22 cellular contexts compared by ENCODE assay signal in the genomic region with DNA sequence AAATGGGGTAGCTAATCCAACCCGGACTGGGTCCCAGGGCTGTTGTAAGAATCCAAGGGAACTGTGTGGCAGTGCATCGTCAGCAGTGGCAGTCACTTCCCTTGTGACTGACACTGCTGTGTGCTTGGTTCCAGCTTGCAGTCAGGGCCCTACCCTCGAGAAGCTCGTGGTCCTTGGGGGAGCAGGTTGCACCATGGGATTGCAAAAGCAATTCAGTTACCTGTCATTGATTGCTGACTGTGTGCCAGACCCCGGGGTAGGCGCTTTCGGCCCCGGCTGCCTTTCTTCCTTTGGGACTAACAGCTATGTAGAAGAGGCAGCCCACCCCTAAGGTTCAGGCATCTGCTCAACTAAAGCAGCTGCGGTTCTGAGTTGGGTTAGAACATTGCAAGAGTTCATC. TPM values are rescaled to one million over a fixed set of nuclear protein-coding genes. Genes with fewer than 3 reads are reported as not detected.
A peak's percentile ranks its signal among the peaks of the same experiment; 100 is the strongest.
DNase-seq lines count a peak whose midpoint lies in the region; ATAC-seq and TF ChIP-seq lines count a peak whose summit lies in the region.
"Had no signal": no experiment of that assay in that cellular context is flagged by ENCODE, and none has a peak within 500 bp of the region (broad histone marks: within the 10 kb centered on the region; RNA-seq: fewer than 3 reads in every experiment).

No MANE protein-coding gene starts in this region.

- H3K27ac ChIP-seq in GM23338 (ENCODE audit: low read depth) (no peak overlapping the region), cingulate gyrus (ENCODE audit: low read depth, low read length) (peak overlapping the region; percentile 10), layer of hippocampus (ENCODE audit: low read depth, low read length) (peak overlapping the region; percentile 6)
- H3K27ac ChIP-seq: GM23248, heart right ventricle, psoas muscle had no signal

- peaks cover 3% of the 10 kb centered on the region; the same call in 2 of the 3 replicates for H3K9me3 Mint-ChIP-seq in GM23338
- H3K9me3 Mint-ChIP-seq in progenitor cell of endocrine pancreas (ENCODE audit: low read depth) = no peaks in the 10 kb centered on the region
- H3K9me3 Mint-ChIP-seq: activated CD4-positive, alpha-beta T cell treated with anti-CD3 and anti-CD28 coated beads, Interleukin-2, amount 10 ng/mL, durations not matched to agents 7 days and 5 days; naive thymus-derived CD8-positive, alpha-beta T cell had no signal

- H3K79me2 ChIP-seq in GM23338 (replicated peaks; ENCODE audit: insufficient read depth) = peaks cover 70% of the 10 kb centered on the region

- H3K4me3 ChIP-seq in GM23338 = peak overlapping the region; percentile 94; the same call in 1 of the 2 replicates
- no peak overlapping the region for H3K4me3 ChIP-seq in foreskin fibroblast (ENCODE audit: low read depth in 1 of 2, low read length in 2 of 2)
- H3K4me3 ChIP-seq: GM23248, heart right ventricle, psoas muscle had no signal

- no peaks in the 10 kb centered on the region for H3K9me2 ChIP-seq in GM23338 (ENCODE audit: insufficient read depth)

- peak overlapping the region; percentile 99 for H3K4me2 ChIP-seq in GM23338

- H3K27me3 Mint-ChIP-seq in GM23338 (ENCODE audit: insufficient read depth, low read depth, poor library complexity) (peaks cover 41% of the 10 kb centered on the region), progenitor cell of endocrine pancreas (peaks cover 2% of the 10 kb centered on the region)

- H3K27ac Mint-ChIP-seq in GM23338 = no peak overlapping the region
- peak overlapping the region; percentile 51 for H3K27ac Mint-ChIP-seq in progenitor cell of endocrine pancreas
- H3K27ac Mint-ChIP-seq: activated CD4-positive, alpha-beta T cell treated with anti-CD3 and anti-CD28 coated beads, Interleukin-2, amount 10 ng/mL, durations not matched to agents 7 days and 5 days had no signal

- ATAC-seq in GM23338 (no peak), GM18909 (IDR thresholded peaks at IDR 0.05; ENCODE audit: poor library complexity, unreplicated experiment) (no peak)
- ATAC-seq: heart right ventricle; naive thymus-derived CD8-positive, alpha-beta T cell; psoas muscle had no signal

- H4K20me1 ChIP-seq in GM23338 (replicated peaks; ENCODE audit: insufficient read depth) = peaks cover 59% of the 10 kb centered on the region

- no peak overlapping the region for H2AFZ ChIP-seq in GM23338
- H2AFZ ChIP-seq: GM23248 had no signal

- H3K36me3 Mint-ChIP-seq in GM23338 (ENCODE audit: low read depth) = peaks cover 35% of the 10 kb centered on the region
- H3K36me3 Mint-ChIP-seq in progenitor cell of endocrine pancreas (ENCODE audit: insufficient read depth) = peaks cover 14% of the 10 kb centered on the region

- DNase-seq in GM23338 (ENCODE audit: low spot score) (no peak), progenitor cell of endocrine pancreas (ENCODE audit: low spot score, unreplicated experiment) (no peak), foreskin fibroblast (no peak), CD1c-positive myeloid dendritic cell (ENCODE audit: extremely low spot score) (no peak)
- DNase-seq in activated CD4-positive, alpha-beta T cell treated with anti-CD3 and anti-CD28 coated beads for 4 hours = no peak
- DNase-seq: activated CD4-positive, alpha-beta T cell treated with anti-CD3 and anti-CD28 coated beads, Interleukin-2, amount 10 ng/mL, durations not matched to agents 7 days and 5 days; activated gamma-delta T cell treated with Interleukin-2 at 50 U/mL for 16 hours; amygdala; effector memory CD4-positive, alpha-beta T cell; GM23248; heart right ventricle; islet precursor cell; naive thymus-derived CD8-positive, alpha-beta T cell; NCI-H1092; NCI-H2029 treated with DMSO at 0.1 percent for 48 hours; NCI-H446; NK-92 treated with Interleukin-12 subunit alpha and Interleukin-12 subunit beta, amount 100 ng/mL, for 24 hours; psoas muscle; RPMI8226 had no signal

- peaks cover 48% of the 10 kb centered on the region for H3K4me1 ChIP-seq in GM23338 (ENCODE audit: insufficient read depth)

- H3K27me3 ChIP-seq in GM23338 (ENCODE audit: insufficient read depth) (peaks cover 10% of the 10 kb centered on the region), layer of hippocampus (ENCODE audit: control insufficient read depth, insufficient read depth, low read length) (no peaks in the 10 kb centered on the region)

- H3F3A ChIP-seq in GM23338 (replicated peaks; ENCODE audit: low read depth) = peaks cover 14% of the 10 kb centered on the region

- 0 out of 2 replicates have a peak, but pooled peaks cover 3% of the 10 kb centered on the region for H3K36me3 ChIP-seq in GM23338 (ENCODE audit: insufficient read depth)
- H3K36me3 ChIP-seq: heart right ventricle had no signal

- H3K4me1 Mint-ChIP-seq in GM23338 (peaks cover 75% of the 10 kb centered on the region), progenitor cell of endocrine pancreas (ENCODE audit: low read depth) (peaks cover 77% of the 10 kb centered on the region)

- H3K4me3 Mint-ChIP-seq in GM23338 (peak overlapping the region; percentile 33; the same call in 1 of the 3 replicates), progenitor cell of endocrine pancreas (ENCODE audit: low read depth) (peak overlapping the region; percentile 17)
- H3K4me3 Mint-ChIP-seq: activated CD4-positive, alpha-beta T cell treated with anti-CD3 and anti-CD28 coated beads, Interleukin-2, amount 10 ng/mL, durations not matched to agents 7 days and 5 days had no signal

- no peak for TF ChIP-seq CTCF in GM23338 (conservative IDR thresholded peaks at IDR 0.05; ENCODE audit: low read depth in 2 of 2)
- no peak for TF ChIP-seq CTCF in progenitor cell of endocrine pancreas (IDR thresholded peaks at IDR 0.05; ENCODE audit: unreplicated experiment)
- TF ChIP-seq CTCF in foreskin fibroblast (IDR thresholded peaks at IDR 0.05; ENCODE audit: low read depth, low read length) = no peak

TF ChIP-seq in GM23338, 12 proteins besides CTCF, POLR2A, EP300 and RAD21:
- no peak for TF ChIP-seq EZH2phosphoT487 (IDR thresholded peaks at IDR 0.05; ENCODE audit: unreplicated experiment)
- no peak for TF ChIP-seq NANOG (IDR thresholded peaks at IDR 0.05; ENCODE audit: borderline replicate concordance)

RNA-seq across cellular contexts. Expression of a gene that starts 2.9 kb away (rescaled TPM):
- 154 and 173 TPM in 2 replicates for total RNA-seq in GM23338 (2014; rRNA removed; shearing (Covaris generic))
- 48.7 and 52.4 TPM in 2 replicates for polyA plus RNA-seq in GM23338 (2016; fragmentation: Nextera tagmentation; extraction: Ambion mirVana)
- total RNA-seq in progenitor cell of endocrine pancreas = 482 and 520 TPM in 2 replicates
- polyA plus RNA-seq: naive thymus-derived CD8-positive, alpha-beta T cell had no signal
